1 cellular context compared by ENCODE assay signal in genomic region chr3:48684480-48685143, GRCh38.
TF ChIP-seq lines count a peak whose summit lies in the region.

No MANE protein-coding gene starts in this region.

TF ChIP-seq in SK-N-SH, 30 proteins besides CTCF, POLR2A, EP300 and RAD21 (continued from another document):
- TF ChIP-seq FOXJ3 (CRISPR knock-in tag; IDR thresholded peaks at IDR 0.05) (no peak), TEAD4 (IDR thresholded peaks at IDR 0.05; ENCODE audit: borderline replicate concordance, insufficient read depth) (no peak), NFIC (IDR thresholded peaks at IDR 0.05; ENCODE audit: borderline replicate concordance) (no peak), JUND (IDR thresholded peaks at IDR 0.05) (no peak), REST (IDR thresholded peaks at IDR 0.05; ENCODE audit: low read depth, low read length) (no peak), RXRA (IDR thresholded peaks at IDR 0.05; ENCODE audit: borderline replicate concordance, low read depth) (no peak), NRF1 (IDR thresholded peaks at IDR 0.05; ENCODE audit: low read depth, low read length) (no peak), RFX5 (IDR thresholded peaks at IDR 0.05; ENCODE audit: low read length) (no peak), SIN3A (IDR thresholded peaks at IDR 0.05; ENCODE audit: borderline replicate concordance, low read depth, low read length) (no peak), TAF1 (IDR thresholded peaks at IDR 0.05; ENCODE audit: borderline replicate concordance, low read depth, low read length) (no peak)
TF ChIP-seq in SK-N-SH: peak in this region for 0.
